1 cellular context compared by ENCODE assay signal in genomic region chr10:21526184-21526951, GRCh38.
TF ChIP-seq lines count a peak whose summit lies in the region.

No MANE protein-coding gene starts in this region.

TF ChIP-seq in K562, 482 proteins besides CTCF, POLR2A, EP300 and RAD21 (continued from another document and continues in another):
- TF ChIP-seq, protein P1, sequence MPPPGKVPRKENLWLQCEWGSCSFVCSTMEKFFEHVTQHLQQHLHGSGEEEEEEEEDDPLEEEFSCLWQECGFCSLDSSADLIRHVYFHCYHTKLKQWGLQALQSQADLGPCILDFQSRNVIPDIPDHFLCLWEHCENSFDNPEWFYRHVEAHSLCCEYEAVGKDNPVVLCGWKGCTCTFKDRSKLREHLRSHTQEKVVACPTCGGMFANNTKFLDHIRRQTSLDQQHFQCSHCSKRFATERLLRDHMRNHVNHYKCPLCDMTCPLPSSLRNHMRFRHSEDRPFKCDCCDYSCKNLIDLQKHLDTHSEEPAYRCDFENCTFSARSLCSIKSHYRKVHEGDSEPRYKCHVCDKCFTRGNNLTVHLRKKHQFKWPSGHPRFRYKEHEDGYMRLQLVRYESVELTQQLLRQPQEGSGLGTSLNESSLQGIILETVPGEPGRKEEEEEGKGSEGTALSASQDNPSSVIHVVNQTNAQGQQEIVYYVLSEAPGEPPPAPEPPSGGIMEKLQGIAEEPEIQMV (tag; conservative IDR thresholded peaks at IDR 0.05; ENCODE audit: low read depth), result no peak
- TF ChIP-seq TEAD4 (IDR thresholded peaks at IDR 0.05; ENCODE audit: low read length) (no peak; the same call in 1 of the 2 replicates), TEAD4 (CRISPR knock-in tag; IDR thresholded peaks at IDR 0.05; ENCODE audit: borderline replicate concordance) (no peak), U2AF2 (optimal IDR thresholded peaks at IDR 0.05; ENCODE audit: low read depth, low read length) (no peak), ASH1L (IDR thresholded peaks at IDR 0.05; ENCODE audit: borderline replicate concordance, low read depth, partially characterized antibody) (no peak), PRDM10 (IDR thresholded peaks at IDR 0.05; ENCODE audit: partially characterized antibody) (no peak), EWSR1 (IDR thresholded peaks at IDR 0.05; ENCODE audit: borderline replicate concordance, low read depth, partially characterized antibody) (no peak), ZFP1 (CRISPR knock-in tag; IDR thresholded peaks at IDR 0.05) (no peak), ZNF232 (CRISPR knock-in tag; IDR thresholded peaks at IDR 0.05) (no peak), REST (CRISPR knock-in tag; IDR thresholded peaks at IDR 0.05; ENCODE audit: low read depth) (no peak), STAT5A (IDR thresholded peaks at IDR 0.05; ENCODE audit: borderline replicate concordance, low read length) (no peak), ZNF695 (CRISPR knock-in tag; IDR thresholded peaks at IDR 0.05) (no peak), SRSF1 (IDR thresholded peaks at IDR 0.05; ENCODE audit: low read depth, low read length) (no peak), LCOR (CRISPR knock-in tag; IDR thresholded peaks at IDR 0.05) (no peak), PHF8 (IDR thresholded peaks at IDR 0.05; ENCODE audit: borderline replicate concordance, low read length) (peak; percentile 56; the same call in 1 of the 2 replicates), NFYB (IDR thresholded peaks at IDR 0.05; ENCODE audit: extremely low read depth, insufficient read length) (peak; percentile 8), ZKSCAN1 (IDR thresholded peaks at IDR 0.05; ENCODE audit: low read depth, low read length) (no peak), CCNT2 (IDR thresholded peaks at IDR 0.05; ENCODE audit: borderline replicate concordance, extremely low read depth, insufficient read length, low read depth, low read length) (peak; percentile 35), ATF1 (CRISPR knock-in tag; IDR thresholded peaks at IDR 0.05) (no peak), ATF1 (tag; IDR thresholded peaks at IDR 0.05) (no peak), XRCC3 (IDR thresholded peaks at IDR 0.05) (no peak), NEUROD1 (IDR thresholded peaks at IDR 0.05; ENCODE audit: borderline replicate concordance, low read depth, low read length, partially characterized antibody) (peak; percentile 11), ZMIZ1 (IDR thresholded peaks at IDR 0.05; ENCODE audit: low read depth in 2 of 2, low read length in 2 of 2) (no peak), ETV6 (IDR thresholded peaks at IDR 0.05; ENCODE audit: borderline replicate concordance in 1 of 2, low read depth in 2 of 2, low read length in 1 of 2) (no peak), ETV6 (CRISPR knock-in tag; IDR thresholded peaks at IDR 0.05; ENCODE audit: borderline replicate concordance) (no peak), MTA3 (IDR thresholded peaks at IDR 0.05; ENCODE audit: borderline replicate concordance) (no peak), CXXC5 (CRISPR knock-in tag; IDR thresholded peaks at IDR 0.05) (0 out of 2 replicates have a peak, but pooled peaks have one; percentile 7), UBTF (IDR thresholded peaks at IDR 0.05; ENCODE audit: borderline replicate concordance in 1 of 2, low read depth in 2 of 2, low read length in 2 of 2) (peak in 1 of 2 experiments; percentile 77; a peak in 1 of 4 replicates), MCM5 (IDR thresholded peaks at IDR 0.05; ENCODE audit: low read depth) (no peak), TCF3 (CRISPR knock-in tag; IDR thresholded peaks at IDR 0.05) (no peak), TOE1 (IDR thresholded peaks at IDR 0.05; ENCODE audit: borderline replicate concordance) (no peak), TOE1 (CRISPR knock-in tag; IDR thresholded peaks at IDR 0.05; ENCODE audit: borderline replicate concordance, low read depth) (no peak), GTF2E2 (tag; IDR thresholded peaks at IDR 0.05) (0 out of 2 replicates have a peak, but pooled peaks have one; percentile 20), E2F5 (CRISPR knock-in tag; IDR thresholded peaks at IDR 0.05) (no peak), PCBP2 (IDR thresholded peaks at IDR 0.05; ENCODE audit: low read depth, low read length, poor library complexity, severe bottlenecking) (no peak), PPARD (CRISPR knock-in tag; IDR thresholded peaks at IDR 0.05) (no peak), TAF15 (IDR thresholded peaks at IDR 0.05; ENCODE audit: low read depth, low read length) (no peak), XRCC5 (IDR thresholded peaks at IDR 0.05; ENCODE audit: low read depth, low read length) (no peak)
- TF ChIP-seq, protein P2, sequence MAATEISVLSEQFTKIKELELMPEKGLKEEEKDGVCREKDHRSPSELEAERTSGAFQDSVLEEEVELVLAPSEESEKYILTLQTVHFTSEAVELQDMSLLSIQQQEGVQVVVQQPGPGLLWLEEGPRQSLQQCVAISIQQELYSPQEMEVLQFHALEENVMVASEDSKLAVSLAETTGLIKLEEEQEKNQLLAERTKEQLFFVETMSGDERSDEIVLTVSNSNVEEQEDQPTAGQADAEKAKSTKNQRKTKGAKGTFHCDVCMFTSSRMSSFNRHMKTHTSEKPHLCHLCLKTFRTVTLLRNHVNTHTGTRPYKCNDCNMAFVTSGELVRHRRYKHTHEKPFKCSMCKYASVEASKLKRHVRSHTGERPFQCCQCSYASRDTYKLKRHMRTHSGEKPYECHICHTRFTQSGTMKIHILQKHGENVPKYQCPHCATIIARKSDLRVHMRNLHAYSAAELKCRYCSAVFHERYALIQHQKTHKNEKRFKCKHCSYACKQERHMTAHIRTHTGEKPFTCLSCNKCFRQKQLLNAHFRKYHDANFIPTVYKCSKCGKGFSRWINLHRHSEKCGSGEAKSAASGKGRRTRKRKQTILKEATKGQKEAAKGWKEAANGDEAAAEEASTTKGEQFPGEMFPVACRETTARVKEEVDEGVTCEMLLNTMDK (IDR thresholded peaks at IDR 0.05; ENCODE audit: borderline replicate concordance, insufficient read depth, low read depth, low read length, poor library complexity, severe bottlenecking), result no peak
- TF ChIP-seq, protein P3, sequence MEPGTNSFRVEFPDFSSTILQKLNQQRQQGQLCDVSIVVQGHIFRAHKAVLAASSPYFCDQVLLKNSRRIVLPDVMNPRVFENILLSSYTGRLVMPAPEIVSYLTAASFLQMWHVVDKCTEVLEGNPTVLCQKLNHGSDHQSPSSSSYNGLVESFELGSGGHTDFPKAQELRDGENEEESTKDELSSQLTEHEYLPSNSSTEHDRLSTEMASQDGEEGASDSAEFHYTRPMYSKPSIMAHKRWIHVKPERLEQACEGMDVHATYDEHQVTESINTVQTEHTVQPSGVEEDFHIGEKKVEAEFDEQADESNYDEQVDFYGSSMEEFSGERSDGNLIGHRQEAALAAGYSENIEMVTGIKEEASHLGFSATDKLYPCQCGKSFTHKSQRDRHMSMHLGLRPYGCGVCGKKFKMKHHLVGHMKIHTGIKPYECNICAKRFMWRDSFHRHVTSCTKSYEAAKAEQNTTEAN (CRISPR knock-in tag; IDR thresholded peaks at IDR 0.05), result 0 out of 2 replicates have a peak, but pooled peaks have one; percentile 31
- TF ChIP-seq, protein P4, sequence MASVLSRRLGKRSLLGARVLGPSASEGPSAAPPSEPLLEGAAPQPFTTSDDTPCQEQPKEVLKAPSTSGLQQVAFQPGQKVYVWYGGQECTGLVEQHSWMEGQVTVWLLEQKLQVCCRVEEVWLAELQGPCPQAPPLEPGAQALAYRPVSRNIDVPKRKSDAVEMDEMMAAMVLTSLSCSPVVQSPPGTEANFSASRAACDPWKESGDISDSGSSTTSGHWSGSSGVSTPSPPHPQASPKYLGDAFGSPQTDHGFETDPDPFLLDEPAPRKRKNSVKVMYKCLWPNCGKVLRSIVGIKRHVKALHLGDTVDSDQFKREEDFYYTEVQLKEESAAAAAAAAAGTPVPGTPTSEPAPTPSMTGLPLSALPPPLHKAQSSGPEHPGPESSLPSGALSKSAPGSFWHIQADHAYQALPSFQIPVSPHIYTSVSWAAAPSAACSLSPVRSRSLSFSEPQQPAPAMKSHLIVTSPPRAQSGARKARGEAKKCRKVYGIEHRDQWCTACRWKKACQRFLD (CRISPR knock-in tag; IDR thresholded peaks at IDR 0.05), result no peak
